22 cellular contexts compared by ENCODE assay signal in genomic region chr19:36256064-36256463, GRCh38.
"Had no signal": no experiment of that assay in that cellular context is flagged by ENCODE, and none has a peak within 500 bp of the region (broad histone marks: within the 10 kb centered on the region; RNA-seq: fewer than 3 reads in every experiment).

No MANE protein-coding gene starts in this region.

- H3K27me3 ChIP-seq: colonic mucosa, esophagus squamous epithelium, tibial nerve, upper lobe of right lung, vagina had no signal

- ATAC-seq: left cardiac atrium; left lung; naive thymus-derived CD4-positive, alpha-beta T cell; psoas muscle; stimulated activated naive B cell treated with anti-CD40 and anti-IgM and Interleukin-4, amounts not matched to agents 10 μg/mL and 1 μg/mL and 100 μg/mL, for 72 hours; upper lobe of right lung had no signal

- H3K4me1 ChIP-seq: colonic mucosa, esophagus squamous epithelium, left lung, psoas muscle, spleen, tibial nerve, upper lobe of right lung had no signal

- H3K27ac Mint-ChIP-seq: dendritic cell treated with granulocyte-macrophage colony-stimulating factor and Interleukin-4, amounts not matched to agents 40 ng/mL and 50 ng/mL, for 4 days; naive thymus-derived CD4-positive, alpha-beta T cell; stimulated activated naive B cell treated with anti-CD40 and anti-IgM and Interleukin-4, amounts not matched to agents 10 μg/mL and 1 μg/mL and 100 μg/mL, for 72 hours; stimulated activated naive CD8-positive, alpha-beta T cell treated with anti-CD3 and anti-CD28 coated beads, Interleukin-15, Interleukin-2, amounts not matched to agents 100 ng/mL and 50 ng/mL, for 24 hours had no signal

- DNase-seq: colonic mucosa; effector CD8-positive, alpha-beta T cell; erythroblast; esophagus squamous epithelium; foreskin melanocyte; left cardiac atrium; left lung; mesenchymal stem cell; midbrain; naive thymus-derived CD4-positive, alpha-beta T cell; psoas muscle; right cardiac atrium; spleen; stimulated activated naive B cell treated with anti-CD40 and anti-IgM and Interleukin-4, amounts not matched to agents 10 μg/mL and 1 μg/mL and 100 μg/mL, for 72 hours; upper lobe of right lung had no signal

- H3K36me3 ChIP-seq: colonic mucosa, esophagus squamous epithelium, left lung, spleen, thoracic aorta, upper lobe of right lung, vagina had no signal

- H3K27ac ChIP-seq: colonic mucosa, esophagus squamous epithelium, left lung, psoas muscle, skin epidermis, spleen, thoracic aorta, tibial nerve, upper lobe of right lung, vagina had no signal

- H3K9me3 ChIP-seq: colonic mucosa, thoracic aorta, upper lobe of right lung, vagina had no signal

- H3K4me3 Mint-ChIP-seq: central memory CD8-positive, alpha-beta T cell; dendritic cell treated with granulocyte-macrophage colony-stimulating factor and Interleukin-4, amounts not matched to agents 40 ng/mL and 50 ng/mL, for 4 days; stimulated activated naive B cell treated with anti-CD40 and anti-IgM and Interleukin-4, amounts not matched to agents 10 μg/mL and 1 μg/mL and 100 μg/mL, for 72 hours; stimulated activated naive CD8-positive, alpha-beta T cell treated with anti-CD3 and anti-CD28 coated beads, Interleukin-15, Interleukin-2, amounts not matched to agents 100 ng/mL and 50 ng/mL, for 24 hours had no signal

- H3K4me3 ChIP-seq: colonic mucosa, esophagus squamous epithelium, left lung, psoas muscle, skin epidermis, thoracic aorta, tibial nerve, upper lobe of right lung, vagina had no signal

- H3K27me3 Mint-ChIP-seq: central memory CD8-positive, alpha-beta T cell; dendritic cell treated with granulocyte-macrophage colony-stimulating factor and Interleukin-4, amounts not matched to agents 40 ng/mL and 50 ng/mL, for 4 days had no signal

- H3K4me1 Mint-ChIP-seq: central memory CD8-positive, alpha-beta T cell; naive thymus-derived CD4-positive, alpha-beta T cell; stimulated activated naive B cell treated with anti-CD40 and anti-IgM and Interleukin-4, amounts not matched to agents 10 μg/mL and 1 μg/mL and 100 μg/mL, for 72 hours had no signal
